Comparison of ENCODE assay signal across 9 cellular contexts in genomic region chr10:97861351-97861750, GRCh38. TPM values are rescaled to one million over a fixed set of nuclear protein-coding genes. Genes with fewer than 3 reads are reported as not detected.
DNase-seq lines count a peak whose midpoint lies in the region; ATAC-seq, FAIRE-seq and TF ChIP-seq lines count a peak whose summit lies in the region.
"Had no signal": no experiment of that assay in that cellular context is flagged by ENCODE, and none has a peak within 500 bp of the region (broad histone marks: within the 10 kb centered on the region; RNA-seq: fewer than 3 reads in every experiment).

No MANE protein-coding gene starts in this region.

- peaks cover 0 to 11% (median 5%) of the 10 kb centered on the region in 3 donors for H3K4me1 ChIP-seq in pancreas
- H3K4me1 ChIP-seq in colonic mucosa = no peaks in the 10 kb centered on the region
- H3K4me1 ChIP-seq: sigmoid colon had no signal

- FAIRE-seq in pancreas (lab: Jason Lieb, UNC) = no peak

- no peak overlapping the region for H3K4me3 ChIP-seq in pancreas
- no peak overlapping the region for H3K4me3 ChIP-seq in colonic mucosa
- H3K4me3 ChIP-seq: sigmoid colon had no signal

- peak overlapping the region in 1 of 4 donors; percentile 33 for H3K27ac ChIP-seq in pancreas
- H3K27ac ChIP-seq in colonic mucosa = no peak overlapping the region
- H3K27ac ChIP-seq: sigmoid colon had no signal

- intact Hi-C loops in pancreas (cut with DNase I) (loop anchor here in 1 of 3 donors (10.0 kb wide), 1 partner anchor 67 kb away; no protein-coding TSS in a partner anchor), colonic mucosa (cut with DNase I) (loop anchor here (10.0 kb wide), 1 partner anchor 97 kb away; no protein-coding TSS in a partner anchor)

- H3K9me3 ChIP-seq in pancreas (no peaks in the 10 kb centered on the region), colonic mucosa (no peaks in the 10 kb centered on the region)
- H3K9me3 ChIP-seq: sigmoid colon had no signal

- H3K36me3 ChIP-seq in pancreas (no peaks in the 10 kb centered on the region), colonic mucosa (no peaks in the 10 kb centered on the region)
- H3K36me3 ChIP-seq: sigmoid colon had no signal

- DNase-seq in ELR (ENCODE audit: low read depth) (peak; percentile 85), NCI-H2196 (lab: John Stamatoyannopoulos, UW; ENCODE audit: unreplicated experiment) (peak; percentile 54), epidermal melanocyte (ENCODE audit: insufficient read length, low spot score) (peak; percentile 96), pancreas (peak in 1 of 6 donors; percentile 37), colonic mucosa (no peak), NCI-H748 treated with DMSO at 0.1 percent for 48 hours (lab: John Stamatoyannopoulos, UW) (no peak)
- DNase-seq in stimulated activated CD4-positive, alpha-beta T cell treated with anti-CD3 and anti-CD28 coated beads, Interleukin-1b, Interleukin-23, amount 100 ng/mL, for 48 hours = no peak
- DNase-seq: sigmoid colon had no signal

- 73 to 78% methylated on average over 1 of the region's 1 CpG for WGBS in pancreas, 2 donors

- no peak overlapping the region for H3K9ac ChIP-seq in colonic mucosa (ENCODE audit: low read depth in 2 of 2, low read length in 2 of 2)

- ATAC-seq in pancreas = peak; percentile 59 to 93 (median 78)
- ATAC-seq in HG02763 (IDR thresholded peaks at IDR 0.05; ENCODE audit: unreplicated experiment) = no peak

- no peak for TF ChIP-seq CTCF in pancreas (IDR thresholded peaks at IDR 0.05)
- TF ChIP-seq CTCF in colonic mucosa (IDR thresholded peaks at IDR 0.05) = no peak

- H3K27me3 ChIP-seq in pancreas (no peaks in the 10 kb centered on the region), colonic mucosa (no peaks in the 10 kb centered on the region)

RNA-seq across cellular contexts. Expression of gene GOLGA7B, which starts 11.7 kb away (rescaled TPM):
- total RNA-seq in pancreas (1 to 10 TPM; 2.0 to 7.8 (median 3.4) TPM), colonic mucosa (under 1 TPM; 0.22 to 0.72 TPM)
- 10 to 100 TPM; 18.7 to 38.7 TPM for polyA plus RNA-seq in pancreas

Comparison
In these comparisons a context has a peak if more than half of its experiments do, and no peak if none do; other contexts are left out.
1. DNase-seq: peak in ELR (single experiment), NCI-H2196 (single experiment) and epidermal melanocyte (single experiment); none in colonic mucosa (single experiment), NCI-H748 treated with DMSO at 0.1 percent for 48 hours (single experiment) and stimulated activated CD4-positive, alpha-beta T cell treated with anti-CD3 and anti-CD28 coated beads, Interleukin-1b, Interleukin-23, amount 100 ng/mL, for 48 hours (single experiment).